Comparison of ENCODE assay signal across 11 cellular contexts in genomic region chr7:100824499-100825214, GRCh38. TPM values are rescaled to one million over a fixed set of nuclear protein-coding genes. Genes with fewer than 3 reads are reported as not detected.
DNase-seq lines count a peak whose midpoint lies in the region; FAIRE-seq and TF ChIP-seq lines count a peak whose summit lies in the region.
"Had no signal": no experiment of that assay in that cellular context is flagged by ENCODE, and none has a peak within 500 bp of the region (broad histone marks: within the 10 kb centered on the region; RNA-seq: fewer than 3 reads in every experiment).

No MANE protein-coding gene starts in this region.

- H3K36me3 ChIP-seq in right atrium auricular region: peaks cover 42% of the 10 kb centered on the region

- DNase-seq in AG09309 (ENCODE audit: low read depth) (no peak), right atrium auricular region (ENCODE audit: low spot score) (no peak), progenitor cell of endocrine pancreas (ENCODE audit: low spot score, unreplicated experiment) (no peak), DMS153 treated with DMSO at 0.1 percent for 48 hours (lab: John Stamatoyannopoulos, UW; ENCODE audit: unreplicated experiment) (no peak), GM12892 (ENCODE audit: insufficient read length) (no peak), NCI-H1105 treated with DMSO at 0.1 percent for 48 hours (lab: John Stamatoyannopoulos, UW) (no peak)
- no peak for DNase-seq in activated CD8-positive, alpha-beta memory T cell treated with anti-CD3 and anti-CD28 coated beads, Interleukin-2, amount 50 U/mL, for 48 hours
- DNase-seq: COR-L47, MG63 had no signal

- no peaks in the 10 kb centered on the region for H3K9me3 Mint-ChIP-seq in progenitor cell of endocrine pancreas (ENCODE audit: low read depth)
- H3K9me3 Mint-ChIP-seq: activated T-helper 2 cell treated with anti-CD3 and anti-CD28 coated beads, Interferon-gamma antibody, Interleukin-2, Interleukin-4, amounts not matched to agents 10 μg/mL and 5 μg/mL and 100 μg/mL, durations not matched to agents 14 hours and 24 hours and 36 hours had no signal

- peaks cover 14% of the 10 kb centered on the region for H3K36me3 Mint-ChIP-seq in progenitor cell of endocrine pancreas (ENCODE audit: insufficient read depth)

- peak overlapping the region; percentile 93 for H3K4me3 ChIP-seq in AG09309 (ENCODE audit: control insufficient read depth, low read depth, low read length)
- H3K4me3 ChIP-seq in WI38 (ENCODE audit: low read depth, low read length): peak overlapping the region; percentile 84
- H3K4me3 ChIP-seq in right atrium auricular region: peak overlapping the region; percentile 71 to 81

- H3K27me3 ChIP-seq in right atrium auricular region: no peaks in the 10 kb centered on the region
- H3K27me3 ChIP-seq: MG63 had no signal

- TF ChIP-seq CTCF in AG09309 (IDR thresholded peaks at IDR 0.05; ENCODE audit: control insufficient read depth, insufficient read depth, low read depth, low read length, missing control alignments): no peak
- TF ChIP-seq CTCF in WI38 (IDR thresholded peaks at IDR 0.05; ENCODE audit: low read depth, low read length): no peak
- no peak for TF ChIP-seq CTCF in right atrium auricular region (IDR thresholded peaks at IDR 0.05)
- no peak for TF ChIP-seq CTCF in progenitor cell of endocrine pancreas (IDR thresholded peaks at IDR 0.05; ENCODE audit: unreplicated experiment)

- H3K4me1 ChIP-seq in right atrium auricular region: peaks cover 0 to 48% of the 10 kb centered on the region in 2 donors

- no peak for FAIRE-seq in GM12892 (lab: Jason Lieb, UNC)

- H3K27me3 Mint-ChIP-seq in progenitor cell of endocrine pancreas: no peaks in the 10 kb centered on the region

- no peaks in the 10 kb centered on the region for H3K9me3 ChIP-seq in right atrium auricular region
- H3K9me3 ChIP-seq: MG63 had no signal

- H3K27ac Mint-ChIP-seq in progenitor cell of endocrine pancreas: no peak overlapping the region
- H3K27ac Mint-ChIP-seq: activated T-helper 2 cell treated with anti-CD3 and anti-CD28 coated beads, Interferon-gamma antibody, Interleukin-2, Interleukin-4, amounts not matched to agents 10 μg/mL and 5 μg/mL and 100 μg/mL, durations not matched to agents 14 hours and 24 hours and 36 hours had no signal

- H3K4me3 Mint-ChIP-seq in progenitor cell of endocrine pancreas (ENCODE audit: low read depth): peak overlapping the region; percentile 99

- peaks cover 23% of the 10 kb centered on the region for H3K4me1 Mint-ChIP-seq in progenitor cell of endocrine pancreas (ENCODE audit: low read depth)

- TF ChIP-seq POLR2A in GM12892 (IDR thresholded peaks at IDR 0.05; ENCODE audit: low read depth, low read length): no peak

- peak overlapping the region in 1 of 2 donors; percentile 5 for H3K27ac ChIP-seq in right atrium auricular region

RNA-seq across cellular contexts. Expression of gene EPHB4, which starts 2.7 kb away (rescaled TPM):
- total RNA-seq in right atrium auricular region (10 to 100 TPM; 25.0 to 64.6 TPM), progenitor cell of endocrine pancreas (164 TPM in 2 replicates)
- 1.1 TPM for polyA plus RNA-seq in GM12892 (2012; ENCODE audit: missing spikeins)

RNA-seq across cellular contexts. Expression of gene SLC12A9, which starts 27.9 kb away (rescaled TPM):
- total RNA-seq in right atrium auricular region (1 to 10 TPM; 5.0 to 9.0 TPM), progenitor cell of endocrine pancreas (57.9 and 62.6 TPM in 2 replicates)
- polyA plus RNA-seq in GM12892 (2012; ENCODE audit: missing spikeins): 8.4 TPM

RNA-seq across cellular contexts. Expression of gene TRIP6, which starts 42.5 kb away (rescaled TPM):
- total RNA-seq in right atrium auricular region (10 to 100 TPM; 41.6 to 64.4 TPM), progenitor cell of endocrine pancreas (76.9 and 87.0 TPM in 2 replicates)
- polyA plus RNA-seq in GM12892 (2012; ENCODE audit: missing spikeins): 20.9 TPM

RNA-seq across cellular contexts. Expression of gene SRRT, which starts 50.2 kb away (rescaled TPM):
- total RNA-seq in right atrium auricular region (10 to 100 TPM; 33.4 to 49.6 TPM), progenitor cell of endocrine pancreas (293 and 302 TPM in 2 replicates)
- polyA plus RNA-seq in GM12892 (2012; ENCODE audit: missing spikeins): 88.0 TPM
